Comparison of ENCODE assay signal across 14 cellular contexts in the genomic region with DNA sequence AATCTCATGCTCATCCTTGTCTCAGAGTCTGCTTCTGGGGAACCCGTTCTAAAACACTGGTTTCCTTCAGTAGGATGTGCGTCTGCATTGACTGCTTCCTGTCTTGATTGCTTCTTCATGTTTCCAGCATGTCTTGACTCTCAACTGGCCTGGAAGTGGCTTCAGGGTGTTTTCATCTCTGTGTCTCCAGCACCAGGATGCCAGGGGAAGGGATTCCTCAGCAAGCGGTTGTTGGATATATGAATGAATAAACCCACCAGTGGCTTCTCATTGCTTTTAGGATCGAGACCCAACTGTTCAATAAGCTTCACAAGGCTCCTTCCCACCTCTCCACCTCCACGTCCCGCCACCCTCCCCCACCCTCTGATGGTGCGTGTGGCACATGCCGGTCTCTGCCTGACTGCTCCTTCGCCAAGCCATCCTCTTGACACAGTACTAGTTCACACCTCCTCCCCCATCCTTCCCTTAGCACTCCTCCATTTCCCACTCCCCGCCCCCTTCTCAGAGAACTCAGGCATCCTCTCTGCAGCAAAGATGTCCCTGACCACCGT. TPM values are rescaled to one million over a fixed set of nuclear protein-coding genes. Genes with fewer than 3 reads are reported as not detected.
DNase-seq lines count a peak whose midpoint lies in the region; ATAC-seq, FAIRE-seq and TF ChIP-seq lines count a peak whose summit lies in the region.
"Had no signal": no experiment of that assay in that cellular context is flagged by ENCODE, and none has a peak within 500 bp of the region (broad histone marks: within the 10 kb centered on the region; RNA-seq: fewer than 3 reads in every experiment).

No MANE protein-coding gene starts in this region.

- H3K9me3 ChIP-seq in CD8-positive, alpha-beta memory T cell (ENCODE audit: low read length) = no peaks in the 10 kb centered on the region
- H3K9me3 ChIP-seq in Peyer's patch (no peaks in the 10 kb centered on the region), sigmoid colon (no peaks in the 10 kb centered on the region), kidney (ENCODE audit: control insufficient read depth in 1 of 2, low read length in 2 of 2) (no peaks in the 10 kb centered on the region)

- no peak for TF ChIP-seq EP300 in sigmoid colon (IDR thresholded peaks at IDR 0.05)

- peaks cover 58 to 77% (median 65%) of the 10 kb centered on the region in 3 donors for H3K4me1 Mint-ChIP-seq in CD8-positive, alpha-beta memory T cell

- peaks cover 0 to 5% of the 10 kb centered on the region in 2 donors for H3K27me3 Mint-ChIP-seq in CD8-positive, alpha-beta memory T cell

- WGBS in sigmoid colon, 2 donors = 64 to 88% methylated on average over 11 of the region's 11 CpGs

- no peaks in the 10 kb centered on the region for H3K9me3 Mint-ChIP-seq in CD8-positive, alpha-beta memory T cell
- peaks cover 0 to 17% of the 10 kb centered on the region in 2 donors for H3K9me3 Mint-ChIP-seq in activated naive CD4-positive, alpha-beta T cell treated with anti-CD3 and anti-CD28 coated beads, Interleukin-2, amount 50 U/mL, for 72 hours
- H3K9me3 Mint-ChIP-seq: HFFc6 had no signal

- CTCF ChIA-PET in CD8-positive, alpha-beta memory T cell (lab: Charles Lee) = interaction anchor here (2.4 kb wide), 1 partner anchor 39 kb away, joined by 8 read pairs; no protein-coding TSS in a partner anchor

- POLR2A ChIA-PET in CD8-positive, alpha-beta memory T cell (lab: Charles Lee) = no interaction called here

- peak overlapping the region in 7 of 8 donors; percentile 81 to 100 (median 96) for H3K27ac Mint-ChIP-seq in CD8-positive, alpha-beta memory T cell
- peak overlapping the region in 1 of 2 donors; percentile 82 for H3K27ac Mint-ChIP-seq in activated naive CD4-positive, alpha-beta T cell treated with anti-CD3 and anti-CD28 coated beads, Interleukin-2, amount 50 U/mL, for 72 hours
- H3K27ac Mint-ChIP-seq: HFFc6 had no signal

- H3K9ac ChIP-seq in kidney (ENCODE audit: low read length in 2 of 2) = no peak overlapping the region

- TF ChIP-seq CTCF in Peyer's patch (IDR thresholded peaks at IDR 0.05) (no peak), sigmoid colon (IDR thresholded peaks at IDR 0.05) (no peak), kidney (IDR thresholded peaks at IDR 0.05; ENCODE audit: borderline replicate concordance, extremely low read depth, insufficient read depth) (no peak)

- H3K4me3 ChIP-seq in CD8-positive, alpha-beta memory T cell (ENCODE audit: low read length) = peak overlapping the region; percentile 40
- H3K4me3 ChIP-seq in Peyer's patch (peak overlapping the region in 1 of 4 donors; percentile 9), sigmoid colon (no peak overlapping the region), kidney (ENCODE audit: low read length in 2 of 2) (no peak overlapping the region)

- H3K27me3 ChIP-seq in CD8-positive, alpha-beta memory T cell (ENCODE audit: insufficient read depth, low read length, poor library complexity, severe bottlenecking) = no peaks in the 10 kb centered on the region
- H3K27me3 ChIP-seq in Peyer's patch (no peaks in the 10 kb centered on the region), sigmoid colon (no peaks in the 10 kb centered on the region)

- H3K4me3 Mint-ChIP-seq in CD8-positive, alpha-beta memory T cell = peak overlapping the region; percentile 79 to 92 (median 89)
- H3K4me3 Mint-ChIP-seq: HFFc6 had no signal

- no peak overlapping the region for H3K27ac ChIP-seq in CD8-positive, alpha-beta memory T cell (ENCODE audit: low read depth, low read length)
- H3K27ac ChIP-seq in Peyer's patch = no peak overlapping the region
- H3K27ac ChIP-seq in sigmoid colon = no peak overlapping the region
- H3K27ac ChIP-seq in kidney (ENCODE audit: low read depth in 2 of 2, low read length in 2 of 2) = no peak overlapping the region

- DNase-seq in CD8-positive, alpha-beta memory T cell = peak; percentile 35 to 62 (median 58)
- DNase-seq in Peyer's patch = peak in 2 of 3 donors; percentile 20 to 49
- DNase-seq in activated naive CD4-positive, alpha-beta T cell treated with anti-CD3 and anti-CD28 coated beads, Interleukin-2, amount 50 U/mL, for 72 hours (ENCODE audit: low spot score in 2 of 2) = no peak
- peak; percentile 24 for DNase-seq in sigmoid colon
- DNase-seq in kidney = no peak
- DNase-seq in NCI-H2227 (lab: John Stamatoyannopoulos, UW; ENCODE audit: unreplicated experiment) = no peak
- DNase-seq: HFFc6, hippocampal formation, NCI-H345, retina, SHP77 had no signal

- FAIRE-seq in kidney (lab: Jason Lieb, UNC) = no peak
- FAIRE-seq: astrocyte had no signal

- H3K4me1 ChIP-seq in CD8-positive, alpha-beta memory T cell (ENCODE audit: insufficient read depth, low read length) = peaks cover 67% of the 10 kb centered on the region
- peaks cover 0 to 18% (median 14%) of the 10 kb centered on the region in 4 donors for H3K4me1 ChIP-seq in Peyer's patch
- H3K4me1 ChIP-seq in sigmoid colon = peaks cover 0 to 19% (median 16%) of the 10 kb centered on the region in 4 donors
- H3K4me1 ChIP-seq in kidney (ENCODE audit: control insufficient read depth in 1 of 2, insufficient read depth in 1 of 2, low read depth in 1 of 2, low read length in 2 of 2) = no peaks in the 10 kb centered on the region

- no peaks in the 10 kb centered on the region for H3K36me3 Mint-ChIP-seq in CD8-positive, alpha-beta memory T cell
- peaks cover 0 to 46% of the 10 kb centered on the region in 2 donors for H3K36me3 Mint-ChIP-seq in activated naive CD4-positive, alpha-beta T cell treated with anti-CD3 and anti-CD28 coated beads, Interleukin-2, amount 50 U/mL, for 72 hours

- TF ChIP-seq POLR2A in Peyer's patch (IDR thresholded peaks at IDR 0.05) (no peak), sigmoid colon (IDR thresholded peaks at IDR 0.05) (no peak)

- intact Hi-C loops in sigmoid colon (cut with DNase I) (no loop called here), kidney (cut with DNase I) (no loop called here)

- peak; percentile 23 to 67 for ATAC-seq in activated naive CD4-positive, alpha-beta T cell treated with anti-CD3 and anti-CD28 coated beads, Interleukin-2, amount 50 U/mL, for 72 hours
- no peak for ATAC-seq in GM21529 (IDR thresholded peaks at IDR 0.05; ENCODE audit: unreplicated experiment)
- no peak for ATAC-seq in GM21786 (IDR thresholded peaks at IDR 0.05; ENCODE audit: unreplicated experiment)

- no peaks in the 10 kb centered on the region for H3K36me3 ChIP-seq in CD8-positive, alpha-beta memory T cell (ENCODE audit: insufficient read depth, low read length)
- H3K36me3 ChIP-seq in Peyer's patch (no peaks in the 10 kb centered on the region), sigmoid colon (no peaks in the 10 kb centered on the region), kidney (ENCODE audit: control insufficient read depth in 1 of 2, insufficient read depth in 2 of 2, low read length in 2 of 2) (no peaks in the 10 kb centered on the region)

RNA-seq across cellular contexts. Expression of gene TNS4, which starts 14.1 kb away (rescaled TPM):
- total RNA-seq in CD8-positive, alpha-beta memory T cell = 1 to 10 TPM; 3.1 TPM
- polyA plus RNA-seq in CD8-positive, alpha-beta memory T cell = 0.41 TPM
- 1 to 10 TPM in 3 of 4 donors, under 1 TPM in 1; 0.54 to 2.5 (median 1.7) TPM for total RNA-seq in Peyer's patch
- total RNA-seq in activated naive CD4-positive, alpha-beta T cell treated with anti-CD3 and anti-CD28 coated beads, Interleukin-2, amount 50 U/mL, for 72 hours = 10 to 100 TPM in 1 of 2 donors, 1 to 10 TPM in 1; 1.7 to 11.6 TPM
- not detected for total RNA-seq in sigmoid colon
- 1 to 10 TPM; 1.2 to 6.9 (median 1.8) TPM for polyA plus RNA-seq in sigmoid colon
- total RNA-seq in kidney = 0.31 TPM
- 2.2 TPM for polyA plus RNA-seq in kidney (ENCODE audit: insufficient read depth, low read depth, low replicate concordance)
- total RNA-seq: astrocyte had no signal

RNA-seq across cellular contexts. Expression of gene CCR7, which starts 49.7 kb away (rescaled TPM):
- total RNA-seq in CD8-positive, alpha-beta memory T cell = 100 to 1,000 TPM; 152 to 154 TPM
- polyA plus RNA-seq in CD8-positive, alpha-beta memory T cell = 286 TPM
- total RNA-seq in Peyer's patch = 10 to 100 TPM in 1 of 4 donors, 1 to 10 TPM in 1, not detected in 2; 3.1 to 22.3 TPM
- total RNA-seq in activated naive CD4-positive, alpha-beta T cell treated with anti-CD3 and anti-CD28 coated beads, Interleukin-2, amount 50 U/mL, for 72 hours = 100 to 1,000 TPM; 287 to 301 TPM
- total RNA-seq in sigmoid colon = not detected
- polyA plus RNA-seq in sigmoid colon = 10 to 100 TPM in 1 of 3 donors, not detected in 2; 73.5 TPM
- total RNA-seq in kidney = 7.1 TPM
- 0.17 TPM for polyA plus RNA-seq in kidney (ENCODE audit: insufficient read depth, low read depth, low replicate concordance)
- total RNA-seq: astrocyte, HFFc6 had no signal

Comparison
In these comparisons a context has a peak if more than half of its experiments do, and no peak if none do; other contexts are left out.
1. DNase-seq: peak in CD8-positive, alpha-beta memory T cell (5 of 5), Peyer's patch (2 of 3) and sigmoid colon (single experiment); none in activated naive CD4-positive, alpha-beta T cell treated with anti-CD3 and anti-CD28 coated beads, Interleukin-2, amount 50 U/mL, for 72 hours (0 of 2), kidney (single experiment) and NCI-H2227 (single experiment).
2. ATAC-seq: peak in activated naive CD4-positive, alpha-beta T cell treated with anti-CD3 and anti-CD28 coated beads, Interleukin-2, amount 50 U/mL, for 72 hours (2 of 2); none in GM21529 (single experiment) and GM21786 (single experiment).
3. RNA of gene CCR7, which starts 49.7 kb away (total RNA-seq): 287 to 301 TPM in activated naive CD4-positive, alpha-beta T cell treated with anti-CD3 and anti-CD28 coated beads, Interleukin-2, amount 50 U/mL, for 72 hours and 152 to 154 TPM in CD8-positive, alpha-beta memory T cell; 7.1 TPM in kidney (single experiment), 3.1 to 22.3 TPM in Peyer's patch and not detected in sigmoid colon; every median in the first group is over 4 times any median in the second.